31 cellular contexts compared by ENCODE assay signal in the genomic region with DNA sequence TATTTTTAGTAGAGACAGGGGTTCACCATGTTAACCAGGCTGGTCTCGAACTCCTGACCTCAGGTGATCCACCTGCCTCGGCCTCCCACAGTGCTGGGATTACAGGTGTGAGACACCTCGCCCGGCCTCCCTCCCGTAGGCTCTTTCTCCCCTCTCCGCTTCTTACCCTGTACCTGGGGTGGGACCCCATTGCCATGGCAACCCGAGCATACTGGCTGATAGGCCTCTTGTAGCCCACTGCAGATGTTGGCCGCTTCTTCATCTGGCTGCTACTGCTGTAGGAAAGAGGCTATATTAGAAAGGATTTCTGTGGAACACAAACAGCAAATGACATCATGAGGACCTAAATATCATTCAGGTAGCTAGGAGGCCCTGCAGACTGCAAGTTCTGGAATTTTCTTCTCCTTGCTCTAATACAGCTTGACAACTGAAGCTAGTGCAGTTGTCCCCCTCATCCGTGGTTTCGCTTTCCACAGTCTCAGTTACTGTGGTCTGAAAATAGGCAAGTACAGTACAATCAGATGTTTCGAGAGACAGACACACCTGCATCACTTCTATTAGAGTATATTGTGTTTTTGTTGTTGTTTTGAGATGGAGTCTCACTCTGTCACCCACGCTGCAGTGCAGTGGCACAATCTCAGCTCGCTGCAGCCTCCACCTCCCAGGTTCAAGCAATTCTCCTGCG.
"Had no signal": no experiment of that assay in that cellular context is flagged by ENCODE, and none has a peak within 500 bp of the region (broad histone marks: within the 10 kb centered on the region; RNA-seq: fewer than 3 reads in every experiment).

No MANE protein-coding gene starts in this region.

- H3K27ac ChIP-seq: brain microvascular endothelial cell, coronary artery, epithelial cell of prostate, esophagus squamous epithelium, gastroesophageal sphincter, heart right ventricle, WERI-Rb-1 had no signal

- DNase-seq: activated B cell treated with CpG ODN at 0.5 μM for 24 hours; activated CD4-positive, alpha-beta T cell treated with anti-CD3 and anti-CD28 coated beads for 48 hours; activated CD4-positive, alpha-beta T cell treated with anti-CD3 and anti-CD28 coated beads, Interleukin-2, amount 50 U/mL, for 1 hour; activated CD4-positive, alpha-beta T cell treated with anti-CD3 and anti-CD28 coated beads, Interleukin-2, amount 50 U/mL, for 48 hours; activated CD8-positive, alpha-beta memory T cell treated with anti-CD3 and anti-CD28 coated beads for 24 hours; activated CD8-positive, alpha-beta T cell treated with anti-CD3 and anti-CD28 coated beads for 36 hours; activated effector memory CD4-positive, alpha-beta T cell treated with Interleukin-2 at 50 U/mL for 16 hours; activated gamma-delta T cell treated with Interleukin-2 at 50 U/mL for 16 hours; activated naive CD4-positive, alpha-beta T cell treated with Interleukin-2 at 50 U/mL for 16 hours; activated naive CD8-positive, alpha-beta T cell treated with anti-CD3 and anti-CD28 coated beads, Interleukin-2, amount 10 ng/mL, durations not matched to agents 7 days and 5 days; activated T-cell treated with anti-CD3 and anti-CD28 coated beads, Interleukin-2, amount 50 U/mL, for 4 hours; brain microvascular endothelial cell; caudate nucleus; dorsolateral prefrontal cortex; effector memory CD4-positive, alpha-beta T cell; esophagus squamous epithelium; foreskin melanocyte; heart right ventricle; T-helper 1 cell; T-helper 17 cell; T1000; WERI-Rb-1 had no signal

- FAIRE-seq: astrocyte, bronchial epithelial cell, endothelial cell of umbilical vein had no signal

- H3K27me3 ChIP-seq: brain microvascular endothelial cell, dorsolateral prefrontal cortex, esophagus squamous epithelium, gastroesophageal sphincter, heart right ventricle had no signal

- ATAC-seq: activated CD4-positive, CD25-positive, alpha-beta regulatory T cell treated with anti-CD3 and anti-CD28 coated beads, Interleukin-2, amount 50 U/mL, for 24 hours; activated CD8-positive, alpha-beta T cell treated with anti-CD3 and anti-CD28 coated beads for 36 hours; activated naive CD4-positive, alpha-beta T cell treated with anti-CD3 and anti-CD28 coated beads, Interleukin-2, amount 50 U/mL, for 72 hours; activated T-cell treated with anti-CD3 and anti-CD28 coated beads, Interleukin-2, amount 50 U/mL, for 4 hours; activated T-helper 17 cell treated with anti-CD3 and anti-CD28 coated beads, Interleukin-2, amount 50 U/mL, for 72 hours; gastroesophageal sphincter; heart right ventricle; T-helper 17 cell had no signal

- H3K4me3 ChIP-seq: coronary artery, dorsolateral prefrontal cortex, esophagus squamous epithelium, gastroesophageal sphincter, heart right ventricle had no signal

- H3K9me3 ChIP-seq: esophagus squamous epithelium, gastroesophageal sphincter, heart right ventricle had no signal

- H3K4me1 ChIP-seq: esophagus squamous epithelium, gastroesophageal sphincter, heart right ventricle had no signal
